ENCODE assay signal across 21 cellular contexts in the genomic region with DNA sequence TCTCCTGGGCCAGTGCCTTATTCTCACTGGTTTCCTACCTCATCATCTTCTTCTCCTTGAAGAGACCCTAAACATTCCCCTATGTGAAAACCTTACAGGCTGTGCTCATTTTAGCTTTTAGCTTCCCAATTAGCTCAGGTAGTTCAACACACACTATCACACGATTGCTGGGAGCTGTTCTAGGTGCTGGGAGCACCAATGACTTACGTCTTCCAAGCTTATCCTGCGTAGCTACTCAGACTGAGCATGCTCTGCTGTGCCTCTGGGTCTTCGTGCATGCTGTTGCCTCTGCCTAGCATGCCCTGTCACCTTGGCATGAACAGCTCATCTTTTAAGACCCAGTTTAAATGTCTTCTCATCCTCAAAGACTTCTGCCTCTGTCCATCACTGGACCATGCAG.
"Had no signal": no experiment of that assay in that cellular context is flagged by ENCODE, and none has a peak within 500 bp of the region (broad histone marks: within the 10 kb centered on the region; RNA-seq: fewer than 3 reads in every experiment).

No MANE protein-coding gene starts in this region.

- H3K27ac Mint-ChIP-seq: stimulated activated effector memory CD8-positive, alpha-beta T cell treated with anti-CD3 and anti-CD28 coated beads, Interleukin-12 subunit alpha, Interleukin-12 subunit beta, amount 100 ng/mL, for 72 hours; T-helper 17 cell had no signal

- H3K4me3 ChIP-seq: ascending aorta, gastroesophageal sphincter, heart left ventricle, left ventricle myocardium inferior, pancreas, testis, upper lobe of left lung had no signal

- H3K9me3 ChIP-seq: ascending aorta, gastroesophageal sphincter, heart left ventricle, left ventricle myocardium inferior, pancreas, testis, upper lobe of left lung had no signal

- H3K4me1 ChIP-seq: ascending aorta, gastroesophageal sphincter, heart left ventricle, left ventricle myocardium inferior, pancreas, testis, upper lobe of left lung had no signal

- ATAC-seq: gastroesophageal sphincter; heart left ventricle; pancreas; sciatic nerve; stimulated activated effector memory CD8-positive, alpha-beta T cell treated with anti-CD3 and anti-CD28 coated beads, Interleukin-12 subunit alpha, Interleukin-12 subunit beta, amount 100 ng/mL, for 72 hours; T-helper 17 cell had no signal

- H3K27me3 ChIP-seq: ascending aorta, gastroesophageal sphincter, heart left ventricle, pancreas, testis, upper lobe of left lung had no signal

- H3K36me3 ChIP-seq: ascending aorta, gastroesophageal sphincter, heart left ventricle, left ventricle myocardium inferior, pancreas, upper lobe of left lung had no signal

- H3K27ac ChIP-seq: ascending aorta, gastroesophageal sphincter, heart left ventricle, left ventricle myocardium inferior, pancreas, testis, upper lobe of left lung, VCaP had no signal

- H3K36me3 Mint-ChIP-seq: stimulated activated effector memory CD8-positive, alpha-beta T cell treated with anti-CD3 and anti-CD28 coated beads, Interleukin-12 subunit alpha, Interleukin-12 subunit beta, amount 100 ng/mL, for 72 hours had no signal

- H3K9me3 Mint-ChIP-seq: stimulated activated effector memory CD8-positive, alpha-beta T cell treated with anti-CD3 and anti-CD28 coated beads, Interleukin-12 subunit alpha, Interleukin-12 subunit beta, amount 100 ng/mL, for 72 hours had no signal

- DNase-seq: activated CD4-positive, alpha-beta T cell treated with anti-CD3 and anti-CD28 coated beads for 1 hour; activated CD8-positive, alpha-beta memory T cell treated with anti-CD3 and anti-CD28 coated beads, Interleukin-2, amount 50 U/mL, for 48 hours; activated effector memory CD4-positive, alpha-beta T cell treated with Interleukin-2 at 50 U/mL for 16 hours; activated naive CD4-positive, alpha-beta T cell treated with anti-CD3 and anti-CD28 coated beads, Interleukin-2, amount 50 U/mL, for 16 hours; activated T-cell treated with anti-CD3 and anti-CD28 coated beads, Interleukin-2, amount 50 U/mL, for 48 hours; erythroblast; heart left ventricle; kidney glomerular epithelial cell; left ventricle myocardium inferior; mammary epithelial cell; stimulated activated CD4-positive, alpha-beta T cell treated with anti-CD3 and anti-CD28 coated beads, Interleukin-4, amount 100 ng/mL, for 24 hours; T-helper 17 cell; testis; upper lobe of left lung had no signal

- H3K4me1 Mint-ChIP-seq: stimulated activated effector memory CD8-positive, alpha-beta T cell treated with anti-CD3 and anti-CD28 coated beads, Interleukin-12 subunit alpha, Interleukin-12 subunit beta, amount 100 ng/mL, for 72 hours; T-helper 17 cell had no signal

- H3K4me3 Mint-ChIP-seq: neural crest cell; stimulated activated effector memory CD8-positive, alpha-beta T cell treated with anti-CD3 and anti-CD28 coated beads, Interleukin-12 subunit alpha, Interleukin-12 subunit beta, amount 100 ng/mL, for 72 hours; T-helper 17 cell had no signal
